8 cellular contexts compared by ENCODE assay signal in genomic region chr6:43516697-43517502, GRCh38. TPM values are rescaled to one million over a fixed set of nuclear protein-coding genes. Genes with fewer than 3 reads are reported as not detected.
DNase-seq lines count a peak whose midpoint lies in the region; ATAC-seq and TF ChIP-seq lines count a peak whose summit lies in the region.

Gene POLR1C, plus strand, starts transcription at chr6:43517089. Its CDS starts 21 bp downstream, at chr6:43517110.
Gene YIPF3, minus strand, starts transcription at chr6:43516926. Its CDS starts 119 bp downstream, at chr6:43516807.

- no peaks in the 10 kb centered on the region for H3K36me3 Mint-ChIP-seq in activated T-helper 17 cell treated with anti-CD3 and anti-CD28 coated beads, Interleukin-2, amount 50 U/mL, for 72 hours (ENCODE audit: low read depth)
- H3K36me3 Mint-ChIP-seq in natural killer cell treated with Interleukin-12 subunit alpha and Interleukin-12 subunit beta and Interleukin-15 and Interleukin-18, amount 100 ng/mL, for 72 hours: peaks cover 4% of the 10 kb centered on the region

- H3K4me3 ChIP-seq in fibroblast of pulmonary artery (replicated peaks; ENCODE audit: low read depth, low read length): peak within 1 kb of the TSS; percentile 99

- peaks cover 22% of the 10 kb centered on the region for H3K4me1 Mint-ChIP-seq in activated T-helper 17 cell treated with anti-CD3 and anti-CD28 coated beads, Interleukin-2, amount 50 U/mL, for 72 hours
- H3K4me1 Mint-ChIP-seq in natural killer cell treated with Interleukin-12 subunit alpha and Interleukin-12 subunit beta and Interleukin-15 and Interleukin-18, amount 100 ng/mL, for 72 hours (ENCODE audit: low read depth in 2 of 2): peaks cover 4 to 15% of the 10 kb centered on the region in 2 donors

- CTCF ChIA-PET in RWPE1 (lab: Yijun Ruan, JAX): interaction anchor here (0.6 to 1.1 kb wide), 3 partner anchors 10 to 783 kb away, joined by 3 to 5 read pairs (median 3); no protein-coding TSS in a partner anchor

- no peak within 1 kb of the TSS for H3K4me3 Mint-ChIP-seq in activated T-helper 17 cell treated with anti-CD3 and anti-CD28 coated beads, Interleukin-2, amount 50 U/mL, for 72 hours
- H3K4me3 Mint-ChIP-seq in natural killer cell treated with Interleukin-12 subunit alpha and Interleukin-12 subunit beta and Interleukin-15 and Interleukin-18, amount 100 ng/mL, for 72 hours: no peak within 1 kb of the TSS

- H3K27ac Mint-ChIP-seq in activated T-helper 17 cell treated with anti-CD3 and anti-CD28 coated beads, Interleukin-2, amount 50 U/mL, for 72 hours: no peak within 1 kb of the TSS
- no peak within 1 kb of the TSS for H3K27ac Mint-ChIP-seq in natural killer cell treated with Interleukin-12 subunit alpha and Interleukin-12 subunit beta and Interleukin-15 and Interleukin-18, amount 100 ng/mL, for 72 hours

- ATAC-seq in activated T-helper 17 cell treated with anti-CD3 and anti-CD28 coated beads, Interleukin-2, amount 50 U/mL, for 72 hours (replicated peaks): peak; percentile 97
- ATAC-seq in natural killer cell treated with Interleukin-12 subunit alpha and Interleukin-12 subunit beta and Interleukin-15 and Interleukin-18, amount 100 ng/mL, for 72 hours: peak; percentile 94 to 97
- ATAC-seq in stimulated activated naive CD8-positive, alpha-beta T cell treated with anti-CD3 and anti-CD28 coated beads, Interleukin-15, Interleukin-2, amounts not matched to agents 100 U/mL and 50 U/mL, for 24 hours: peak; percentile 92

- TF ChIP-seq CTCF in RWPE1 (conservative IDR thresholded peaks at IDR 0.05; ENCODE audit: low read depth) (no peak), fibroblast of pulmonary artery (IDR thresholded peaks at IDR 0.05; ENCODE audit: low read length, missing control alignments) (no peak)

- peak; percentile 99 for DNase-seq in EL
- peak; percentile 98 for DNase-seq in H4 (ENCODE audit: low spot score)
- DNase-seq in LoVo (ENCODE audit: low spot score): peak; percentile 98
- DNase-seq in RWPE1 (ENCODE audit: low spot score): peak; percentile 98
- peak; percentile 98 for DNase-seq in fibroblast of pulmonary artery (ENCODE audit: low read depth)
- peak; percentile 97 for DNase-seq in natural killer cell treated with Interleukin-12 subunit alpha and Interleukin-12 subunit beta and Interleukin-15 and Interleukin-18, amount 100 ng/mL, for 72 hours (ENCODE audit: low spot score)
- DNase-seq in stimulated activated naive CD8-positive, alpha-beta T cell treated with anti-CD3 and anti-CD28 coated beads, Interleukin-15, Interleukin-2, amounts not matched to agents 100 U/mL and 50 U/mL, for 24 hours: peak; percentile 96

- H3K27ac ChIP-seq in RWPE1: peak within 1 kb of the TSS; percentile 80

- no peaks in the 10 kb centered on the region for H3K27me3 Mint-ChIP-seq in activated T-helper 17 cell treated with anti-CD3 and anti-CD28 coated beads, Interleukin-2, amount 50 U/mL, for 72 hours
- no peaks in the 10 kb centered on the region for H3K27me3 Mint-ChIP-seq in natural killer cell treated with Interleukin-12 subunit alpha and Interleukin-12 subunit beta and Interleukin-15 and Interleukin-18, amount 100 ng/mL, for 72 hours

- no peaks in the 10 kb centered on the region for H3K9me3 Mint-ChIP-seq in activated T-helper 17 cell treated with anti-CD3 and anti-CD28 coated beads, Interleukin-2, amount 50 U/mL, for 72 hours
- H3K9me3 Mint-ChIP-seq in natural killer cell treated with Interleukin-12 subunit alpha and Interleukin-12 subunit beta and Interleukin-15 and Interleukin-18, amount 100 ng/mL, for 72 hours: no peaks in the 10 kb centered on the region

- POLR2A ChIA-PET in RWPE1 (lab: Yijun Ruan, JAX; ENCODE audit: low non-redundant PET): interaction anchor here (0.9 to 1.3 kb wide), 2 partner anchors 9 to 205 kb away, joined by 4 read pairs; no protein-coding TSS in a partner anchor

RNA-seq across cellular contexts. Expression of gene POLR1C, which starts in this region (rescaled TPM):
- 63.8 and 77.5 TPM in 2 replicates for total RNA-seq in H4 (2014; rRNA removed; shearing (Covaris generic))
- total RNA-seq in activated T-helper 17 cell treated with anti-CD3 and anti-CD28 coated beads, Interleukin-2, amount 50 U/mL, for 72 hours: 10 to 100 TPM; 30.1 to 67.8 TPM
- 10 to 100 TPM; 46.9 to 61.5 TPM for total RNA-seq in natural killer cell treated with Interleukin-12 subunit alpha and Interleukin-12 subunit beta and Interleukin-15 and Interleukin-18, amount 100 ng/mL, for 72 hours

RNA-seq across cellular contexts. Expression of gene YIPF3, which starts in this region (rescaled TPM):
- 188 and 210 TPM in 2 replicates for total RNA-seq in H4 (2014; rRNA removed; shearing (Covaris generic))
- 10 to 100 TPM; 51.5 to 66.7 TPM for total RNA-seq in activated T-helper 17 cell treated with anti-CD3 and anti-CD28 coated beads, Interleukin-2, amount 50 U/mL, for 72 hours
- 10 to 100 TPM; 53.8 to 69.9 TPM for total RNA-seq in natural killer cell treated with Interleukin-12 subunit alpha and Interleukin-12 subunit beta and Interleukin-15 and Interleukin-18, amount 100 ng/mL, for 72 hours

Comparison
In these comparisons a context has a peak if more than half of its experiments do, and no peak if none do; other contexts are left out.
1. Peak in every context shown above with its lines: DNase-seq, ATAC-seq, H3K4me3 ChIP-seq and H3K27ac ChIP-seq.